8 cellular contexts compared by ENCODE assay signal in the genomic region with DNA sequence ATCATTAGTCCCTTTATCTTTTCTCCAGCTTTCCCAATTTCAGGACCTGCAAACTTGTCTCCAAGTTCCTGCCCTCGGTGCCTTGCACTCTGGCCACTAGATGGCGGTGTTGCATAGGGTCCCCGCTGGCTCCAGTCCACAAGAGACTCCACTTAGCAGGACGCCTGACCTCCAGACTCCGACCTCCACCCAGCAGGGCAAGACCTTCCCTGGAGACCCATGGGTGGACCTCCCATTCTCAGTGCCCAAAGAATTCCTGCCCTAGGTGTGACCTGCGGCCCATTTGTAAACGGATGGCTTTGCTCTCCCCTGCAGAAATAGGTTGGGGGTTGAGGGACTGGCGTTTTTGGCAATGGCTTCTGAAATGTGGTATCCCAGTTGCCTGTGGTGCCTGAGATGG.
DNase-seq lines count a peak whose midpoint lies in the region; ATAC-seq, FAIRE-seq and TF ChIP-seq lines count a peak whose summit lies in the region.

No MANE protein-coding gene starts in this region.

- no peaks in the 10 kb centered on the region for H3K36me3 Mint-ChIP-seq in progenitor cell of endocrine pancreas (ENCODE audit: insufficient read depth)

- no peak overlapping the region for H3K4me3 ChIP-seq in SU-DHL-6 (ENCODE audit: insufficient read depth, low read length, poor library complexity, severe bottlenecking)

- no peak overlapping the region for H3K27ac ChIP-seq in SU-DHL-6 (ENCODE audit: low read depth, low read length)

- ATAC-seq in HG02938 (IDR thresholded peaks at IDR 0.05; ENCODE audit: unreplicated experiment), result no peak

- no peak overlapping the region for H3K4me3 Mint-ChIP-seq in progenitor cell of endocrine pancreas (ENCODE audit: low read depth)

- TF ChIP-seq CTCF in SU-DHL-6 (IDR thresholded peaks at IDR 0.05; ENCODE audit: insufficient read depth, low read length, poor library complexity, severe bottlenecking) (peak; percentile 97), progenitor cell of endocrine pancreas (IDR thresholded peaks at IDR 0.05; ENCODE audit: unreplicated experiment) (peak; percentile 96)

- FAIRE-seq in urothelium cell line (lab: Jason Lieb, UNC), result no peak

- H3K4me2 ChIP-seq in SU-DHL-6 (ENCODE audit: low read depth, low read length, poor library complexity, severe bottlenecking), result no peak overlapping the region

- no peaks in the 10 kb centered on the region for H3K79me2 ChIP-seq in SU-DHL-6 (ENCODE audit: insufficient read depth, low read length)

- H3K27me3 Mint-ChIP-seq in progenitor cell of endocrine pancreas, result peaks cover 14% of the 10 kb centered on the region

- H3K27ac Mint-ChIP-seq in progenitor cell of endocrine pancreas, result no peak overlapping the region

- DNase-seq in GM04504 (ENCODE audit: low read depth) (peak; percentile 42), Kasumi-1 (lab: John Stamatoyannopoulos, UW) (peak; percentile 48 to 65), head of caudate nucleus (peak; percentile 68 to 97 (median 91)), progenitor cell of endocrine pancreas (ENCODE audit: low spot score, unreplicated experiment) (peak; percentile 84), urothelium cell line (ENCODE audit: low spot score) (peak; percentile 88)
- DNase-seq in activated naive CD4-positive, alpha-beta T cell treated with anti-CD3 and anti-CD28 coated beads, Interleukin-2, amount 50 U/mL, for 16 hours, result peak; percentile 73

- no peaks in the 10 kb centered on the region for H3K9me2 ChIP-seq in SU-DHL-6 (replicated peaks; ENCODE audit: insufficient read depth, low read length)

- H2AFZ ChIP-seq in SU-DHL-6 (ENCODE audit: low read depth, low read length, severe bottlenecking), result no peak overlapping the region

- H3F3A ChIP-seq in SU-DHL-6 (ENCODE audit: insufficient read depth), result no peaks in the 10 kb centered on the region

- no peaks in the 10 kb centered on the region for H3K9me3 Mint-ChIP-seq in progenitor cell of endocrine pancreas (ENCODE audit: low read depth)

- intact Hi-C loops in head of caudate nucleus (cut with DNase I), result loop anchor here (5.0 kb wide), 1 partner anchor 206 kb away; no protein-coding TSS in a partner anchor

- H4K20me1 ChIP-seq in SU-DHL-6 (ENCODE audit: low read depth, low read length), result no peaks in the 10 kb centered on the region

- H3K36me3 ChIP-seq in SU-DHL-6 (ENCODE audit: low read length), result no peaks in the 10 kb centered on the region

- no peaks in the 10 kb centered on the region for H3K9me3 ChIP-seq in SU-DHL-6 (ENCODE audit: insufficient read depth, low read length)

- H3K4me1 Mint-ChIP-seq in progenitor cell of endocrine pancreas (ENCODE audit: low read depth), result peaks cover 11% of the 10 kb centered on the region

- H3K27me3 ChIP-seq in SU-DHL-6 (ENCODE audit: low read length), result no peaks in the 10 kb centered on the region

- H3K9ac ChIP-seq in SU-DHL-6 (ENCODE audit: low read length), result no peak overlapping the region
